In genomic region chr19:797528-798414, GRCh38 we compare ENCODE assay signal across 8 cellular contexts. TPM values are rescaled to one million over a fixed set of nuclear protein-coding genes. Genes with fewer than 3 reads are reported as not detected.
DNase-seq lines count a peak whose midpoint lies in the region; ATAC-seq and TF ChIP-seq lines count a peak whose summit lies in the region.

No MANE protein-coding gene starts in this region.

- H3K27ac ChIP-seq in adipose tissue (ENCODE audit: low read depth, low read length) (peak overlapping the region; percentile 90), upper lobe of right lung (peak overlapping the region; percentile 93)

- H3K4me1 ChIP-seq in upper lobe of right lung: peaks cover 49% of the 10 kb centered on the region

- H3K36me3 ChIP-seq in GM06990 (ENCODE audit: control insufficient read depth, insufficient read depth, low read length) (peaks cover 30% of the 10 kb centered on the region), upper lobe of right lung (peaks cover 29% of the 10 kb centered on the region)

- peaks cover 33% of the 10 kb centered on the region for H3K4me1 Mint-ChIP-seq in progenitor cell of endocrine pancreas (ENCODE audit: low read depth)

- TF ChIP-seq CTCF in GM06990 (IDR thresholded peaks at IDR 0.05; ENCODE audit: insufficient read depth, low read length, poor library complexity, severe bottlenecking): no peak
- no peak for TF ChIP-seq CTCF in progenitor cell of endocrine pancreas (IDR thresholded peaks at IDR 0.05; ENCODE audit: unreplicated experiment)
- no peak for TF ChIP-seq CTCF in upper lobe of right lung (IDR thresholded peaks at IDR 0.05)

- peak overlapping the region; percentile 94 for H3K27ac Mint-ChIP-seq in progenitor cell of endocrine pancreas

- no peaks in the 10 kb centered on the region for H3K9me3 ChIP-seq in upper lobe of right lung

- DNase-seq in GM06990 (ENCODE audit: extremely low read depth, insufficient read length) (peak; percentile 93), NCI-H1092 (lab: John Stamatoyannopoulos, UW) (peak; percentile 92), T follicular helper cell (ENCODE audit: low read depth) (peak; percentile 78), left cardiac atrium (peak; percentile 93), progenitor cell of endocrine pancreas (ENCODE audit: low spot score, unreplicated experiment) (peak; percentile 79), upper lobe of right lung (peak; percentile 96)

- no peaks in the 10 kb centered on the region for H3K27me3 Mint-ChIP-seq in progenitor cell of endocrine pancreas

- H3K27me3 ChIP-seq in GM06990 (replicated peaks; ENCODE audit: control insufficient read depth, insufficient read depth, low read length): no peaks in the 10 kb centered on the region
- H3K27me3 ChIP-seq in upper lobe of right lung: no peaks in the 10 kb centered on the region

- H3K36me3 Mint-ChIP-seq in progenitor cell of endocrine pancreas (ENCODE audit: insufficient read depth): peaks cover 9% of the 10 kb centered on the region

- peak; percentile 40 for ATAC-seq in HG02571 (IDR thresholded peaks at IDR 0.05; ENCODE audit: unreplicated experiment)
- ATAC-seq in left cardiac atrium: peak; percentile 17 to 56
- peak; percentile 70 for ATAC-seq in upper lobe of right lung

- WGBS in adipose tissue, 3 donors: 0 to 1% (median 0%) methylated on average over 72 to 128 of the region's 129 CpGs

- no peaks in the 10 kb centered on the region for H3K9me3 Mint-ChIP-seq in progenitor cell of endocrine pancreas (ENCODE audit: low read depth)

- intact Hi-C loops in left cardiac atrium (cut with DNase I): no loop called here
- intact Hi-C loops in upper lobe of right lung (cut with DNase I): no loop called here

- peak overlapping the region; percentile 85 for H3K4me3 Mint-ChIP-seq in progenitor cell of endocrine pancreas (ENCODE audit: low read depth)

- peak overlapping the region; percentile 96 for H3K4me3 ChIP-seq in GM06990 (replicated peaks; ENCODE audit: low read depth, low read length)
- peak overlapping the region; percentile 83 for H3K4me3 ChIP-seq in upper lobe of right lung

RNA-seq across cellular contexts. Expression of gene PTBP1, which starts 0.5 kb away (rescaled TPM):
- 100 to 1,000 TPM in 2 of 3 donors, 10 to 100 TPM in 1; 51.6 to 125 (median 119) TPM for polyA plus RNA-seq in adipose tissue
- total RNA-seq in left cardiac atrium (100 to 1,000 TPM in 1 of 2 donors, 10 to 100 TPM in 1; 90.1 to 131 TPM), progenitor cell of endocrine pancreas (497 and 500 TPM in 2 replicates), upper lobe of right lung (245 TPM)

RNA-seq across cellular contexts. Expression of gene PLPPR3, which starts 24.0 kb away (rescaled TPM):
- under 1 TPM in 1 of 3 donors, not detected in 2; 0.02 TPM for polyA plus RNA-seq in adipose tissue
- under 1 TPM; 0.21 to 0.27 TPM for total RNA-seq in left cardiac atrium
- total RNA-seq in progenitor cell of endocrine pancreas: 128 and 129 TPM in 2 replicates
- 0.46 TPM for total RNA-seq in upper lobe of right lung

RNA-seq across cellular contexts. Expression of gene AZU1, which starts 29.9 kb away (rescaled TPM):
- 1 to 10 TPM in 1 of 3 donors, under 1 TPM in 2; 0.03 to 3.3 (median 0.13) TPM for polyA plus RNA-seq in adipose tissue
- total RNA-seq in left cardiac atrium (under 1 TPM in 1 of 2 donors, not detected in 1; 0.18 TPM), progenitor cell of endocrine pancreas (4.8 and 5.1 TPM in 2 replicates), upper lobe of right lung (0.75 TPM)

RNA-seq across cellular contexts. Expression of gene PRTN3, which starts 43.0 kb away (rescaled TPM):
- polyA plus RNA-seq in adipose tissue: 1 to 10 TPM in 1 of 3 donors, under 1 TPM in 2; 0.07 to 2.8 (median 0.09) TPM
- total RNA-seq in left cardiac atrium (not detected), progenitor cell of endocrine pancreas (not detected in 2 replicates), upper lobe of right lung (not detected)

RNA-seq across cellular contexts. Expression of gene MISP, which starts 46.9 kb away (rescaled TPM):
- polyA plus RNA-seq in adipose tissue: 1 to 10 TPM in 2 of 3 donors, under 1 TPM in 1; 0.45 to 1.6 (median 1.0) TPM
- under 1 TPM in 1 of 2 donors, not detected in 1; 0.18 TPM for total RNA-seq in left cardiac atrium
- 1.1 and 2.5 TPM in 2 replicates for total RNA-seq in progenitor cell of endocrine pancreas
- 15.9 TPM for total RNA-seq in upper lobe of right lung

Comparison
In these comparisons a context has a peak if more than half of its experiments do, and no peak if none do; other contexts are left out.
1. Peak in every context shown above with its lines: DNase-seq, ATAC-seq, H3K4me3 ChIP-seq and H3K27ac ChIP-seq.
2. RNA of gene PLPPR3, which starts 24.0 kb away (total RNA-seq): 128 to 129 TPM in progenitor cell of endocrine pancreas; 0.46 TPM in upper lobe of right lung (single experiment) and 0.21 to 0.27 TPM in left cardiac atrium; every median in the first group is over 10 times any median in the second.